ENCODE assay signal across 16 cellular contexts in genomic region chr2:59076079-59076619, GRCh38.
"Had no signal": no experiment of that assay in that cellular context is flagged by ENCODE, and none has a peak within 500 bp of the region (broad histone marks: within the 10 kb centered on the region; RNA-seq: fewer than 3 reads in every experiment).

No MANE protein-coding gene starts in this region.

- ATAC-seq: activated naive CD8-positive, alpha-beta T cell treated with anti-CD3 and anti-CD28 coated beads, Interleukin-2, amount 50 U/mL, for 24 hours; mucosa of descending colon; naive thymus-derived CD8-positive, alpha-beta T cell; pancreas; stimulated activated naive CD8-positive, alpha-beta T cell treated with anti-CD3 and anti-CD28 coated beads, Interleukin-15, amount 100 ng/mL, for 72 hours had no signal

- H3K4me1 ChIP-seq: esophagus squamous epithelium, left ventricle myocardium inferior, pancreas had no signal

- DNase-seq: activated CD4-positive, alpha-beta T cell treated with anti-CD3 and anti-CD28 coated beads for 1 hour; activated CD4-positive, alpha-beta T cell treated with anti-CD3 and anti-CD28 coated beads, Interleukin-2, amount 50 U/mL, for 4 hours; activated naive CD4-positive, alpha-beta T cell treated with anti-CD3 and anti-CD28 coated beads for 36 hours; activated naive CD8-positive, alpha-beta T cell treated with anti-CD3 and anti-CD28 coated beads, Interleukin-2, amount 50 U/mL, for 24 hours; aorta; cortex of kidney; effector CD4-positive, alpha-beta T cell; esophagus squamous epithelium; hypothalamus; left ventricle myocardium inferior; mucosa of descending colon; naive thymus-derived CD8-positive, alpha-beta T cell; pancreas; sigmoid colon; stimulated activated CD4-positive, alpha-beta T cell treated with anti-CD3 and anti-CD28 coated beads, Interleukin-1b, Interleukin-23, amount 100 ng/mL, for 48 hours; stimulated activated naive CD8-positive, alpha-beta T cell treated with anti-CD3 and anti-CD28 coated beads, Interleukin-15, amount 100 ng/mL, for 72 hours had no signal

- H3K36me3 ChIP-seq: esophagus squamous epithelium, left ventricle myocardium inferior, pancreas, sigmoid colon had no signal

- H3K27ac ChIP-seq: esophagus squamous epithelium, left ventricle myocardium inferior, pancreas, sigmoid colon had no signal

- H3K4me3 ChIP-seq: esophagus squamous epithelium, left ventricle myocardium inferior, mucosa of descending colon, pancreas, sigmoid colon had no signal

- H3K9me3 ChIP-seq: esophagus squamous epithelium, mucosa of descending colon, pancreas, sigmoid colon had no signal

- H3K27me3 ChIP-seq: esophagus squamous epithelium, pancreas, sigmoid colon had no signal
